8 cellular contexts compared by ENCODE assay signal in genomic region chr1:92291372-92291999, GRCh38.
DNase-seq lines count a peak whose midpoint lies in the region; ATAC-seq, FAIRE-seq and TF ChIP-seq lines count a peak whose summit lies in the region.

No MANE protein-coding gene starts in this region.

- peaks cover 20 to 57% (median 23%) of the 10 kb centered on the region in 3 donors for H3K36me3 ChIP-seq in tibial artery

- no peak for ATAC-seq in GM18517 (IDR thresholded peaks at IDR 0.05; ENCODE audit: unreplicated experiment)

- peak in 1 of 2 experiments; percentile 39 for TF ChIP-seq CTCF in tibial artery (IDR thresholded peaks at IDR 0.05)

- no peak overlapping the region for H3K4me3 ChIP-seq in tibial artery

- H3K9me3 ChIP-seq in tibial artery, result no peaks in the 10 kb centered on the region

- FAIRE-seq in GM19239 (lab: Jason Lieb, UNC) (peak; percentile 52), islet of Langerhans (lab: Jason Lieb, UNC) (peak; percentile 96), urothelium cell line (lab: Jason Lieb, UNC) (no peak)

- H3K27me3 ChIP-seq in tibial artery, result no peaks in the 10 kb centered on the region

- no peaks in the 10 kb centered on the region for H3K4me1 ChIP-seq in tibial artery

- no peak overlapping the region for H3K27ac ChIP-seq in tibial artery

- peak; percentile 61 for DNase-seq in AG20443 (ENCODE audit: low spot score)
- no peak for DNase-seq in GM19239 (ENCODE audit: insufficient read length, low spot score)
- DNase-seq in NCI-H2196 (lab: John Stamatoyannopoulos, UW; ENCODE audit: unreplicated experiment), result peak; percentile 41
- DNase-seq in astrocyte of the hippocampus (ENCODE audit: low read depth, low spot score), result peak; percentile 67
- DNase-seq in urothelium cell line (ENCODE audit: low spot score), result peak; percentile 27
- no peak for DNase-seq in tibial artery

- intact Hi-C loops in tibial artery (cut with DNase I; ENCODE audit: low total_unique reads), result no loop called here

Comparison
In these comparisons a context has a peak if more than half of its experiments do, and no peak if none do; other contexts are left out.
1. DNase-seq: peak in AG20443 (single experiment), NCI-H2196 (single experiment), astrocyte of the hippocampus (single experiment) and urothelium cell line (single experiment); none in GM19239 (single experiment) and tibial artery (0 of 2).